In genomic region chr19:29665215-29665825, GRCh38 we compare ENCODE assay signal across 8 cellular contexts. TPM values are rescaled to one million over a fixed set of nuclear protein-coding genes. Genes with fewer than 3 reads are reported as not detected.
A peak's percentile ranks its signal among the peaks of the same experiment; 100 is the strongest.
DNase-seq lines count a peak whose midpoint lies in the region; ATAC-seq and TF ChIP-seq lines count a peak whose summit lies in the region.

A gene with protein sequence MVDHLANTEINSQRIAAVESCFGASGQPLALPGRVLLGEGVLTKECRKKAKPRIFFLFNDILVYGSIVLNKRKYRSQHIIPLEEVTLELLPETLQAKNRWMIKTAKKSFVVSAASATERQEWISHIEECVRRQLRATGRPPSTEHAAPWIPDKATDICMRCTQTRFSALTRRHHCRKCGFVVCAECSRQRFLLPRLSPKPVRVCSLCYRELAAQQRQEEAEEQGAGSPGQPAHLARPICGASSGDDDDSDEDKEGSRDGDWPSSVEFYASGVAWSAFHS (plus strand): TSS chr19:29665461. CDS start chr19:29673840, 8,379 bp downstream.

- ATAC-seq in GM18873 (IDR thresholded peaks at IDR 0.05; ENCODE audit: low FRiP score, unreplicated experiment) (peak; percentile 74), HG03103 (IDR thresholded peaks at IDR 0.05; ENCODE audit: low read depth, unreplicated experiment) (peak; percentile 89)

- peak within 1 kb of the TSS; percentile 91 for H3K4me3 ChIP-seq in lower leg skin (ENCODE audit: low read depth, poor library complexity, severe bottlenecking)

- TF ChIP-seq POLR2A in lower leg skin (IDR thresholded peaks at IDR 0.05): no peak

- no peak for TF ChIP-seq CTCF in lower leg skin (IDR thresholded peaks at IDR 0.05)

- WGBS in lower leg skin, 2 donors: 0 to 1% methylated on average over 1 to 23 of the region's 75 CpGs

- intact Hi-C loops in lower leg skin (cut with DNase I; ENCODE audit: low total_unique reads): no loop called here

- DNase-seq in Ammon's horn (ENCODE audit: low spot score): peak; percentile 90
- peak; percentile 34 to 90 for DNase-seq in NCI-H526 (lab: John Stamatoyannopoulos, UW)
- peak; percentile 61 to 67 for DNase-seq in activated CD4-positive, alpha-beta T cell treated with anti-CD3 and anti-CD28 coated beads, Interleukin-2, amount 50 U/mL, for 4 hours
- peak; percentile 87 for DNase-seq in dermis blood vessel endothelial cell
- DNase-seq in lower leg skin (ENCODE audit: low spot score in 2 of 2): peak; percentile 85 to 98
- DNase-seq in stimulated activated CD4-positive, alpha-beta T cell treated with anti-CD3 and anti-CD28 coated beads, Interleukin-4, amount 100 ng/mL, for 4 hours: peak; percentile 75 to 89

RNA-seq across cellular contexts. Expression of the gene that starts here (rescaled TPM):
- total RNA-seq in dermis blood vessel endothelial cell (12.3 and 14.2 TPM in 2 replicates), lower leg skin (10 to 100 TPM; 13.1 to 18.1 (median 17.2) TPM)

Comparison
In these comparisons a context has a peak if more than half of its experiments do, and no peak if none do; other contexts are left out.
1. Peak in every context shown above with its lines: DNase-seq, ATAC-seq and H3K4me3 ChIP-seq.